Comparison of ENCODE assay signal across 35 cellular contexts in the genomic region with DNA sequence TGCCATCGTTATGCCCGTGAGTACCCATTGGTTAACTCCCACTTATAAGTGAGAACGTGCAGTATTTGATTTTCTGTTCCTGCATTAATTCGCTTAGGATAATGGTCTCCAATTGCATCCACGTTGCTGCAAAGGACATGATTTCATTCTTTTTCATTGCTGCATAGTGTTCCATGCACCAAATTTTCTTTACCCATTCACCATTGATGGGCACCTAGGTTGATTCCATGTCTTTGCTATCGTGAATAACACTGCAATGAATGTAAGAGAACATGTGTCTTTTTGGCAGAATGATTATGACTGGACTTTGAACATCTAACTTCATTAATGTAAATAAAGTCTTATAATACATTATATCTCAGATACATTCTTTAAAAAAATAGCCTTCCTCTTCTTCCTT.
"Had no signal": no experiment of that assay in that cellular context is flagged by ENCODE, and none has a peak within 500 bp of the region (broad histone marks: within the 10 kb centered on the region; RNA-seq: fewer than 3 reads in every experiment).

No MANE protein-coding gene starts in this region.

- H3K36me3 ChIP-seq: MG63 had no signal

- H3K27me3 ChIP-seq: MG63 had no signal

- H3K9me3 ChIP-seq: MG63 had no signal

- DNase-seq: Kasumi-1, MG63, MM.1S, MV-4-11, NCI-H1048, NCI-H1092, NCI-H1092 treated with DMSO at 0.1 percent for 48 hours, NCI-H1105, NCI-H1105 treated with DMSO at 0.1 percent for 48 hours, NCI-H1417, NCI-H1417 treated with DMSO at 0.1 percent for 48 hours, NCI-H1436, NCI-H1436 treated with DMSO at 0.1 percent for 48 hours, NCI-H146, NCI-H1694, NCI-H1694 treated with DMSO at 0.1 percent for 48 hours, NCI-H187, NCI-H187 treated with DMSO at 0.1 percent for 48 hours, NCI-H1930, NCI-H2029, NCI-H2029 treated with DMSO at 0.1 percent for 48 hours, NCI-H2081, NCI-H2081 treated with DMSO at 0.1 percent for 48 hours, NCI-H2107, NCI-H2171, NCI-H2171 treated with DMSO at 0.1 percent for 48 hours, NCI-H2227 treated with DMSO at 0.1 percent for 48 hours, NCI-H226, NCI-H345, NCI-H446, NCI-H446 treated with DMSO at 0.1 percent for 48 hours, NCI-H510A, NCI-H510A treated with DMSO at 0.1 percent for 48 hours, NCI-H524, NCI-H524 treated with DMSO at 0.1 percent for 48 hours had no signal

- H3K4me3 ChIP-seq: MG63 had no signal
